8 cellular contexts compared by ENCODE assay signal in the genomic region with DNA sequence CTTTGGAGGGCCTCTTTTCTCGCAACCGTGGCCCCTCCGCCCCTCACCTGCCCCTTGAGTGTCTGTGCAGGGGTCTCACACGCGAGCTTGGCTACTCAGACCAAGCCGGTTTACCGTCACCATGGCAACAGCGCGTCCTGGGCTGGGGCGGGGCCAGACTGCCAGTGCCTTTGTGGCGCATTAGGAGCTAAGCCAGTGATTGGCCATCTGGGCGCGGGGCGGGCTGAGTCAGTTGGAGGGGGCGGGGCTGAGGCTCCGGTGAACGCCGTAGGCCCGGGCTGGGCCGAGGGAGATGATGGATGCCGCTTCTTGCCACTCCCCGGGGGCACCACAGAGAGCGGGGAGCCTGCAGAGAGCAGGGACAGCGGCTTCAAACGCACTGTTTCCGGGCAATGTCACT. TPM values are rescaled to one million over a fixed set of nuclear protein-coding genes. Genes with fewer than 3 reads are reported as not detected.
DNase-seq lines count a peak whose midpoint lies in the region; TF ChIP-seq lines count a peak whose summit lies in the region.

No MANE protein-coding gene starts in this region.

- no peaks in the 10 kb centered on the region for H3K9me3 Mint-ChIP-seq in activated T-helper 2 cell treated with anti-CD3 and anti-CD28 coated beads, Interferon-gamma antibody, Interleukin-2, Interleukin-4, amounts not matched to agents 10 μg/mL and 5 μg/mL and 100 μg/mL, durations not matched to agents 14 hours and 24 hours and 36 hours

- intact Hi-C loops in activated T-helper 2 cell treated with anti-CD3 and anti-CD28 coated beads, Interferon-gamma antibody, Interleukin-2, Interleukin-4, amounts not matched to agents 10 μg/mL and 5 μg/mL and 100 μg/mL, durations not matched to agents 14 hours and 24 hours and 36 hours (cut with micrococcal nuclease) = no loop called here
- intact Hi-C loops in esophagus squamous epithelium (cut with DNase I) = no loop called here

- no peaks in the 10 kb centered on the region for H3K36me3 Mint-ChIP-seq in activated T-helper 2 cell treated with anti-CD3 and anti-CD28 coated beads, Interferon-gamma antibody, Interleukin-2, Interleukin-4, amounts not matched to agents 10 μg/mL and 5 μg/mL and 100 μg/mL, durations not matched to agents 14 hours and 24 hours and 36 hours (ENCODE audit: low read depth)

- TF ChIP-seq POLR2A in esophagus squamous epithelium (IDR thresholded peaks at IDR 0.05) = no peak

- no peak overlapping the region for H3K27ac Mint-ChIP-seq in activated T-helper 2 cell treated with anti-CD3 and anti-CD28 coated beads, Interferon-gamma antibody, Interleukin-2, Interleukin-4, amounts not matched to agents 10 μg/mL and 5 μg/mL and 100 μg/mL, durations not matched to agents 14 hours and 24 hours and 36 hours

- no peak for TF ChIP-seq CTCF in esophagus squamous epithelium (IDR thresholded peaks at IDR 0.05)

- H3K27me3 ChIP-seq in esophagus squamous epithelium (peaks cover 0 to 20% (median 0%) of the 10 kb centered on the region in 4 donors), mucosa of rectum (ENCODE audit: control insufficient read depth in 2 of 2, insufficient read depth in 2 of 2, low read length in 2 of 2) (no peaks in the 10 kb centered on the region)

- H3K9me3 ChIP-seq in esophagus squamous epithelium = no peaks in the 10 kb centered on the region
- no peaks in the 10 kb centered on the region for H3K9me3 ChIP-seq in mucosa of rectum (ENCODE audit: control insufficient read depth in 2 of 2, low read length in 2 of 2)

- WGBS in esophagus squamous epithelium, 2 donors = 5 to 30% methylated on average over 2 to 3 of the region's 26 CpGs

- no peak overlapping the region for H3K4me3 Mint-ChIP-seq in activated T-helper 2 cell treated with anti-CD3 and anti-CD28 coated beads, Interferon-gamma antibody, Interleukin-2, Interleukin-4, amounts not matched to agents 10 μg/mL and 5 μg/mL and 100 μg/mL, durations not matched to agents 14 hours and 24 hours and 36 hours (ENCODE audit: low read depth)

- H3K4me1 ChIP-seq in esophagus squamous epithelium (peaks cover 0 to 12% (median 8%) of the 10 kb centered on the region in 3 donors), mucosa of rectum (ENCODE audit: control insufficient read depth in 2 of 2, insufficient read depth in 2 of 2, low read length in 2 of 2) (peaks cover 0 to 5% of the 10 kb centered on the region in 2 donors)

- peak overlapping the region; percentile 20 to 47 for H3K9ac ChIP-seq in mucosa of rectum (ENCODE audit: low read depth in 1 of 2, low read length in 2 of 2)

- H3K36me3 ChIP-seq in esophagus squamous epithelium (no peaks in the 10 kb centered on the region), mucosa of rectum (ENCODE audit: control insufficient read depth in 2 of 2, insufficient read depth in 2 of 2, low read length in 2 of 2) (no peaks in the 10 kb centered on the region)

- DNase-seq in NCI-H2171 (lab: John Stamatoyannopoulos, UW) = peak; percentile 4
- no peak for DNase-seq in NCI-H2171 treated with DMSO at 0.1 percent for 48 hours (lab: John Stamatoyannopoulos, UW)
- peak; percentile 76 for DNase-seq in NCI-H226
- DNase-seq in activated T-helper 2 cell treated with anti-CD3 and anti-CD28 coated beads, Interferon-gamma antibody, Interleukin-2, Interleukin-4, amounts not matched to agents 10 μg/mL and 5 μg/mL and 100 μg/mL, durations not matched to agents 14 hours and 24 hours and 36 hours (ENCODE audit: low spot score) = peak; percentile 87
- peak; percentile 21 for DNase-seq in esophagus squamous epithelium (lab: John Stamatoyannopoulos, UW)
- DNase-seq in stimulated activated CD8-positive, alpha-beta memory T cell treated with anti-CD3 and anti-CD28 coated beads, Interleukin-15, amount 100 ng/mL, for 1 hour (ENCODE audit: low read depth) = peak; percentile 62
- DNase-seq in NCI-H1436 (lab: John Stamatoyannopoulos, UW) = no peak

- peaks cover 4% of the 10 kb centered on the region for H3K27me3 Mint-ChIP-seq in activated T-helper 2 cell treated with anti-CD3 and anti-CD28 coated beads, Interferon-gamma antibody, Interleukin-2, Interleukin-4, amounts not matched to agents 10 μg/mL and 5 μg/mL and 100 μg/mL, durations not matched to agents 14 hours and 24 hours and 36 hours (ENCODE audit: low read depth)

- peaks cover 31% of the 10 kb centered on the region for H3K4me1 Mint-ChIP-seq in activated T-helper 2 cell treated with anti-CD3 and anti-CD28 coated beads, Interferon-gamma antibody, Interleukin-2, Interleukin-4, amounts not matched to agents 10 μg/mL and 5 μg/mL and 100 μg/mL, durations not matched to agents 14 hours and 24 hours and 36 hours (ENCODE audit: low read depth)

- H3K4me3 ChIP-seq in esophagus squamous epithelium (peak overlapping the region in 3 of 4 donors; percentile 20 to 55 (median 27)), mucosa of rectum (ENCODE audit: low read length in 2 of 2) (peak overlapping the region; percentile 52 to 67)

- H3K27ac ChIP-seq in esophagus squamous epithelium = no peak overlapping the region
- H3K27ac ChIP-seq in mucosa of rectum (ENCODE audit: low read depth in 2 of 2, low read length in 2 of 2) = peak overlapping the region; percentile 54 to 90

RNA-seq across cellular contexts. Expression of a gene that starts 48.7 kb away (rescaled TPM):
- not detected in 2 replicates for total RNA-seq in activated T-helper 2 cell treated with anti-CD3 and anti-CD28 coated beads, Interferon-gamma antibody, Interleukin-2, Interleukin-4, amounts not matched to agents 10 μg/mL and 5 μg/mL and 100 μg/mL, durations not matched to agents 14 hours and 24 hours and 36 hours
- total RNA-seq in esophagus squamous epithelium = not detected

RNA-seq across cellular contexts. Expression of a gene that starts 55.9 kb away (rescaled TPM):
- 1.1 and 1.6 TPM in 2 replicates for total RNA-seq in activated T-helper 2 cell treated with anti-CD3 and anti-CD28 coated beads, Interferon-gamma antibody, Interleukin-2, Interleukin-4, amounts not matched to agents 10 μg/mL and 5 μg/mL and 100 μg/mL, durations not matched to agents 14 hours and 24 hours and 36 hours
- 1 to 10 TPM in 3 of 4 donors, under 1 TPM in 1; 0.83 to 3.1 (median 2.7) TPM for total RNA-seq in esophagus squamous epithelium

Comparison
In these comparisons a context has a peak if more than half of its experiments do, and no peak if none do; other contexts are left out.
1. DNase-seq: peak in NCI-H2171 (single experiment), NCI-H226 (single experiment), activated T-helper 2 cell treated with anti-CD3 and anti-CD28 coated beads, Interferon-gamma antibody, Interleukin-2, Interleukin-4, amounts not matched to agents 10 μg/mL and 5 μg/mL and 100 μg/mL, durations not matched to agents 14 hours and 24 hours and 36 hours (single experiment), esophagus squamous epithelium (single experiment) and stimulated activated CD8-positive, alpha-beta memory T cell treated with anti-CD3 and anti-CD28 coated beads, Interleukin-15, amount 100 ng/mL, for 1 hour (single experiment); none in NCI-H2171 treated with DMSO at 0.1 percent for 48 hours (single experiment) and NCI-H1436 (single experiment).
2. H3K27ac ChIP-seq: peak in mucosa of rectum (2 of 2); none in esophagus squamous epithelium (0 of 4).